In genomic region chr2:32427672-32428622, GRCh38 we compare ENCODE assay signal across 11 cellular contexts.
DNase-seq lines count a peak whose midpoint lies in the region; ATAC-seq, FAIRE-seq and TF ChIP-seq lines count a peak whose summit lies in the region.
"Had no signal": no experiment of that assay in that cellular context is flagged by ENCODE, and none has a peak within 500 bp of the region (broad histone marks: within the 10 kb centered on the region; RNA-seq: fewer than 3 reads in every experiment).

No MANE protein-coding gene starts in this region.

- peaks cover 10% of the 10 kb centered on the region for H3K4me1 ChIP-seq in BE2C
- H3K4me1 ChIP-seq in PC-3 (ENCODE audit: insufficient read depth, low read length): no peaks in the 10 kb centered on the region
- peaks cover 18% of the 10 kb centered on the region for H3K4me1 ChIP-seq in HepG2 (ENCODE audit: insufficient read depth, low read length)

- H3K36me3 ChIP-seq in BE2C (peaks cover 18% of the 10 kb centered on the region), PC-3 (ENCODE audit: low read depth, low read length) (peaks cover 17% of the 10 kb centered on the region), HepG2 (replicated peaks in 1 of 2; ENCODE audit: control insufficient read depth in 1 of 2, insufficient read depth in 2 of 2, low read length in 2 of 2) (peaks cover 14 to 26% of the 10 kb centered on the region in 2 experiments)

- H3K9me2 ChIP-seq in PC-3 (replicated peaks; ENCODE audit: low read length): no peaks in the 10 kb centered on the region

- TF ChIP-seq POLR2A in HepG2 (IDR thresholded peaks at IDR 0.05; ENCODE audit: insufficient read depth in 1 of 2, low read depth in 2 of 2, low read length in 2 of 2): no peak

- no peak overlapping the region for H3K4me3 ChIP-seq in BE2C (ENCODE audit: low read depth, low read length)
- H3K4me3 ChIP-seq in LNCaP clone FGC (ENCODE audit: low read depth, low read length): peak overlapping the region; percentile 41
- H3K4me3 ChIP-seq in PC-3 (ENCODE audit: low read length): no peak overlapping the region
- no peak overlapping the region for H3K4me3 ChIP-seq in HepG2 (replicated peaks in 1 of 3; ENCODE audit: insufficient read depth in 1 of 3, low read depth in 2 of 3, low read length in 3 of 3)
- H3K4me3 ChIP-seq: hepatocyte had no signal

- H3K27ac ChIP-seq in PC-3 (ENCODE audit: low read length) (no peak overlapping the region), HepG2 (ENCODE audit: extremely low read length, insufficient read depth, low read length) (peak overlapping the region; percentile 6)
- H3K27ac ChIP-seq: hepatocyte had no signal

- no peaks in the 10 kb centered on the region for H3K27me3 Mint-ChIP-seq in activated CD4-positive, alpha-beta memory T cell treated with anti-CD3 and anti-CD28 coated beads, Interleukin-2, amount 10 ng/mL, durations not matched to agents 7 days and 5 days

- CTCF ChIA-PET in PC-3 (lab: Charles Lee): no interaction called here
- CTCF ChIA-PET in HepG2 (lab: Yijun Ruan, JAX; ENCODE audit: low intra/inter-chr PET ratio, low total read pairs): no interaction called here
- CTCF ChIA-PET in activated CD4-positive, alpha-beta memory T cell treated with anti-CD3 and anti-CD28 coated beads, Interleukin-2, amount 10 ng/mL, durations not matched to agents 7 days and 5 days (lab: Charles Lee): no interaction called here

- ATAC-seq in PC-3 (peak; percentile 79), HepG2 (peak; percentile 61), GM18511 (IDR thresholded peaks at IDR 0.05; ENCODE audit: unreplicated experiment) (no peak)

- H3K27ac Mint-ChIP-seq in activated CD4-positive, alpha-beta memory T cell treated with anti-CD3 and anti-CD28 coated beads, Interleukin-2, amount 10 ng/mL, durations not matched to agents 7 days and 5 days: no peak overlapping the region

- H3K4me2 ChIP-seq in PC-3 (ENCODE audit: low read length) (no peak overlapping the region), HepG2 (ENCODE audit: low read depth, low read length) (no peak overlapping the region)
- H3K4me2 ChIP-seq: hepatocyte had no signal

- no TSS peak for BruUV-seq in PC-3 (replicated peaks; lab: Mats Ljungman, UMichigan)
- BruUV-seq in HepG2 (replicated peaks; lab: Mats Ljungman, UMichigan): no TSS peak

- TF ChIP-seq CTCF in BE2C (IDR thresholded peaks at IDR 0.05; ENCODE audit: low read depth, low read length): no peak
- TF ChIP-seq CTCF in LNCaP clone FGC (IDR thresholded peaks at IDR 0.05; ENCODE audit: control insufficient read depth, extremely low read depth, insufficient read depth): no peak
- TF ChIP-seq CTCF in PC-3 (conservative IDR thresholded peaks at IDR 0.05; ENCODE audit: low read depth, low read length): no peak
- TF ChIP-seq CTCF in HepG2 (CRISPR knock-in tag; IDR thresholded peaks at IDR 0.05): no peak

- intact Hi-C loops in PC-3 (cut with micrococcal nuclease): no loop called here
- intact Hi-C loops in HepG2 (cut with micrococcal nuclease; ENCODE audit: unreplicated experiment): no loop called here

- H3K36me3 Mint-ChIP-seq in activated CD4-positive, alpha-beta memory T cell treated with anti-CD3 and anti-CD28 coated beads, Interleukin-2, amount 10 ng/mL, durations not matched to agents 7 days and 5 days (ENCODE audit: low read depth): peaks cover 47% of the 10 kb centered on the region

- peaks cover 33% of the 10 kb centered on the region for H3K4me1 Mint-ChIP-seq in activated CD4-positive, alpha-beta memory T cell treated with anti-CD3 and anti-CD28 coated beads, Interleukin-2, amount 10 ng/mL, durations not matched to agents 7 days and 5 days

- DNase-seq in BE2C (peak; percentile 11), LNCaP clone FGC (ENCODE audit: low read depth) (peak; percentile 99), PC-3 (no peak), HepG2 (ENCODE audit: low spot score) (no peak), OCI-M2 (lab: John Stamatoyannopoulos, UW; ENCODE audit: unreplicated experiment) (no peak)
- DNase-seq in activated CD4-positive, alpha-beta memory T cell treated with anti-CD3 and anti-CD28 coated beads, Interleukin-2, amount 10 ng/mL, durations not matched to agents 7 days and 5 days: no peak
- DNase-seq in stimulated activated naive CD4-positive, alpha-beta T cell treated with Interleukin-2 at 50 U/mL for 16 hours (lab: John Stamatoyannopoulos, UW): no peak
- DNase-seq: central memory CD4-positive, alpha-beta T cell had no signal

- H4K20me1 ChIP-seq in PC-3 (ENCODE audit: low read length): peaks cover 19% of the 10 kb centered on the region
- peaks cover 3% of the 10 kb centered on the region; the same call in 1 of the 2 replicates for H4K20me1 ChIP-seq in HepG2 (ENCODE audit: insufficient read depth, low read length)

- H3K79me2 ChIP-seq in PC-3 (ENCODE audit: low read length) (peaks cover 69% of the 10 kb centered on the region), HepG2 (ENCODE audit: insufficient read depth, low read length) (peaks cover 63% of the 10 kb centered on the region)

- H3K4me3 Mint-ChIP-seq in activated CD4-positive, alpha-beta memory T cell treated with anti-CD3 and anti-CD28 coated beads, Interleukin-2, amount 10 ng/mL, durations not matched to agents 7 days and 5 days: no peak overlapping the region

- TF ChIP-seq EP300 in HepG2 (IDR thresholded peaks at IDR 0.05; ENCODE audit: low read depth in 2 of 2, low read length in 2 of 2) (no peak), HepG2 (CRISPR knock-in tag; IDR thresholded peaks at IDR 0.05; ENCODE audit: borderline replicate concordance) (no peak)

- H2AFZ ChIP-seq in PC-3 (ENCODE audit: low read length) (no peak overlapping the region), HepG2 (ENCODE audit: low read length) (no peak overlapping the region)
- H2AFZ ChIP-seq: hepatocyte had no signal

- 92% methylated on average over 6 of the region's 6 CpGs for WGBS in HepG2 (ENCODE audit: low lambda C conversion rate)

- H3K9me3 Mint-ChIP-seq in activated CD4-positive, alpha-beta memory T cell treated with anti-CD3 and anti-CD28 coated beads, Interleukin-2, amount 10 ng/mL, durations not matched to agents 7 days and 5 days: no peaks in the 10 kb centered on the region

- no peaks in the 10 kb centered on the region for H3K27me3 ChIP-seq in BE2C
- H3K27me3 ChIP-seq in PC-3 (ENCODE audit: low read length): no peaks in the 10 kb centered on the region
- no peaks in the 10 kb centered on the region for H3K27me3 ChIP-seq in HepG2 (ENCODE audit: control insufficient read depth in 1 of 2, insufficient read depth in 2 of 2, low read length in 2 of 2)
- H3K27me3 ChIP-seq: hepatocyte had no signal

- H3K9me3 ChIP-seq in BE2C (no peaks in the 10 kb centered on the region), PC-3 (ENCODE audit: low read length) (no peaks in the 10 kb centered on the region), HepG2 (ENCODE audit: low read length) (no peaks in the 10 kb centered on the region)

- H3F3A ChIP-seq in PC-3 (ENCODE audit: low read length, unreplicated experiment): no peaks in the 10 kb centered on the region

- H3K9ac ChIP-seq in PC-3 (ENCODE audit: low read length): no peak overlapping the region
- no peak overlapping the region for H3K9ac ChIP-seq in HepG2 (ENCODE audit: insufficient read depth, low read depth, low read length)

- FAIRE-seq in HepG2 (lab: Jason Lieb, UNC): no peak
- FAIRE-seq: GM18507 had no signal

- in situ Hi-C loops in HepG2 (cut with HindIII; ENCODE audit: extremely low pct_ligation_motif_present, low pct_unique_long_range_greater_than_20kb): no loop called here

- TF ChIP-seq RAD21 in HepG2 (CRISPR knock-in tag; IDR thresholded peaks at IDR 0.05): no peak

- POLR2A ChIA-PET in PC-3 (lab: Charles Lee; ENCODE audit: unreplicated experiment) (no interaction called here), HepG2 (lab: Yijun Ruan, JAX) (no interaction called here)
- POLR2A ChIA-PET in activated CD4-positive, alpha-beta memory T cell treated with anti-CD3 and anti-CD28 coated beads, Interleukin-2, amount 10 ng/mL, durations not matched to agents 7 days and 5 days (lab: Charles Lee): no interaction called here

TF ChIP-seq in HepG2, 621 proteins besides CTCF, POLR2A, EP300 and RAD21:
- TF ChIP-seq AHDC1 (CRISPR knock-in tag; IDR thresholded peaks at IDR 0.05; ENCODE audit: borderline replicate concordance) (0 out of 2 replicates have a peak, but pooled peaks have one; percentile 20), KDM5A (IDR thresholded peaks at IDR 0.05; ENCODE audit: borderline replicate concordance, low read length) (no peak)
TF ChIP-seq in HepG2: peak in this region for 1.

Comparison
In these comparisons a context has a peak if more than half of its experiments do, and no peak if none do; other contexts are left out.
1. DNase-seq: peak in BE2C (single experiment) and LNCaP clone FGC (single experiment); none in PC-3 (single experiment), HepG2 (single experiment), activated CD4-positive, alpha-beta memory T cell treated with anti-CD3 and anti-CD28 coated beads, Interleukin-2, amount 10 ng/mL, durations not matched to agents 7 days and 5 days (single experiment), stimulated activated naive CD4-positive, alpha-beta T cell treated with Interleukin-2 at 50 U/mL for 16 hours (single experiment) and OCI-M2 (single experiment).